ENCODE assay signal across 8 cellular contexts in genomic region chr6:49463612-49463967, GRCh38.
A peak's percentile ranks its signal among the peaks of the same experiment; 100 is the strongest.
DNase-seq lines count a peak whose midpoint lies in the region; ATAC-seq lines count a peak whose summit lies in the region.

No MANE protein-coding gene starts in this region.

- no peaks in the 10 kb centered on the region for H3K27me3 ChIP-seq in adipocyte (replicated peaks; ENCODE audit: control insufficient read depth, insufficient read depth, low read length)

- DNase-seq in DMS 273 (lab: John Stamatoyannopoulos, UW; ENCODE audit: unreplicated experiment): peak; percentile 43
- no peak for DNase-seq in DMS 273 treated with DMSO at 0.1 percent for 48 hours (lab: John Stamatoyannopoulos, UW)
- peak; percentile 22 for DNase-seq in adipocyte (ENCODE audit: low read depth)
- DNase-seq in memory B cell (ENCODE audit: low spot score in 2 of 2): no peak
- no peak for DNase-seq in NCI-H1930 (lab: John Stamatoyannopoulos, UW)
- DNase-seq in kidney glomerular epithelial cell (lab: John Stamatoyannopoulos, UW): no peak
- DNase-seq in NCI-H2081 treated with DMSO at 0.1 percent for 48 hours (lab: John Stamatoyannopoulos, UW): no peak

- peaks cover 40% of the 10 kb centered on the region for H3K4me1 Mint-ChIP-seq in memory B cell

- H3K4me3 ChIP-seq in adipocyte (ENCODE audit: low read length): peak overlapping the region; percentile 96

- peaks cover 3% of the 10 kb centered on the region for H3K36me3 Mint-ChIP-seq in memory B cell

- peak overlapping the region; percentile 94 for H3K9ac ChIP-seq in adipocyte (ENCODE audit: low read length)

- peak overlapping the region; percentile 96 for H3K4me3 Mint-ChIP-seq in memory B cell

- H3K9me3 ChIP-seq in adipocyte (ENCODE audit: control insufficient read depth, low read length): no peaks in the 10 kb centered on the region

- no peaks in the 10 kb centered on the region for H3K9me3 Mint-ChIP-seq in memory B cell

- peak; percentile 5 for ATAC-seq in HG03159 (IDR thresholded peaks at IDR 0.05; ENCODE audit: unreplicated experiment)
- ATAC-seq in memory B cell (ENCODE audit: low read depth): no peak

- H3K27ac Mint-ChIP-seq in memory B cell: peak overlapping the region; percentile 98

- H3K27me3 Mint-ChIP-seq in memory B cell: no peaks in the 10 kb centered on the region

- peaks cover 23% of the 10 kb centered on the region for H3K4me1 ChIP-seq in adipocyte (ENCODE audit: control insufficient read depth, insufficient read depth, low read length)

- H3K36me3 ChIP-seq in adipocyte (ENCODE audit: control insufficient read depth, insufficient read depth, low read length, severe bottlenecking): peaks cover 6% of the 10 kb centered on the region

Comparison
In these comparisons a context has a peak if more than half of its experiments do, and no peak if none do; other contexts are left out.
1. DNase-seq: peak in DMS 273 (single experiment) and adipocyte (single experiment); none in DMS 273 treated with DMSO at 0.1 percent for 48 hours (single experiment), memory B cell (0 of 2), NCI-H1930 (0 of 2), kidney glomerular epithelial cell (single experiment) and NCI-H2081 treated with DMSO at 0.1 percent for 48 hours (single experiment).